Comparison of ENCODE assay signal across 26 cellular contexts in the genomic region with DNA sequence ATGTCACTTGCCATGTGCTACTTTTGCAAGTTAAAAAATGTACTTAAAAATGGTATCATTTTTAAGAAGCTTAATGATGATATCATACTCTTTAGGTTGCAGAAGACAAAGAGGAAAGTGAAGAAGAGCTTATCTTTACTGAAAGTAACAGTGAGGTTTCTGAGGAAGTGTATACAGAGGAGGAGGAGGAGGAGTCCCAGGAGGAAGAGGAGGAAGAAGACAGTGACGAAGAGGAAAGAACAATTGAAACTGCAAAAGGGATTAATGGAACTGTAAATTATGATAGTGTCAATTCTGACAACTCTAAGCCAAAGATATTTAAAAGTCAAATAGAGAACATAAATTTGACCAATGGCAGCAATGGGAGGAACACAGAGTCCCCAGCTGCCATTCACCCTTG. TPM values are rescaled to one million over a fixed set of nuclear protein-coding genes. Genes with fewer than 3 reads are reported as not detected.
DNase-seq lines count a peak whose midpoint lies in the region; ATAC-seq, FAIRE-seq and TF ChIP-seq lines count a peak whose summit lies in the region.
"Had no signal": no experiment of that assay in that cellular context is flagged by ENCODE, and none has a peak within 500 bp of the region (broad histone marks: within the 10 kb centered on the region; RNA-seq: fewer than 3 reads in every experiment).

No MANE protein-coding gene starts in this region.

- no peak overlapping the region for H2AFZ ChIP-seq in K562 (ENCODE audit: low read depth, low read length)
- H2AFZ ChIP-seq: PC-9 had no signal

- H3K27ac ChIP-seq in heart right ventricle (peak overlapping the region in 4 of 10 donors; percentile 17 to 94 (median 46)), K562 (ENCODE audit: extremely low read depth, low read depth, low read length) (no peak overlapping the region), skeletal muscle tissue (ENCODE audit: low read depth, low read length) (peak overlapping the region; percentile 57)
- H3K27ac ChIP-seq: BLaER1, PC-9 had no signal

- TF ChIP-seq EP300 in K562 (IDR thresholded peaks at IDR 0.05; ENCODE audit: low read length), result no peak

- no peaks in the 10 kb centered on the region for H3K27me3 ChIP-seq in heart right ventricle
- H3K27me3 ChIP-seq in K562 (ENCODE audit: control insufficient read depth in 2 of 2, insufficient read depth in 2 of 2, low read length in 2 of 2), result peaks cover 12 to 17% of the 10 kb centered on the region in 2 experiments; a peak in 4 of 5 replicates
- H3K27me3 ChIP-seq in skeletal muscle tissue (ENCODE audit: control insufficient read depth in 3 of 3, insufficient read depth in 3 of 3, low read length in 3 of 3), result no peaks in the 10 kb centered on the region
- H3K27me3 ChIP-seq: BLaER1 had no signal

- peak overlapping the region in 7 of 10 donors; percentile 24 to 67 (median 61) for H3K4me3 ChIP-seq in heart right ventricle
- no peak overlapping the region for H3K4me3 ChIP-seq in K562
- H3K4me3 ChIP-seq in skeletal muscle tissue (ENCODE audit: low read length in 3 of 3), result peak overlapping the region; percentile 73 to 95 (median 77)
- H3K4me3 ChIP-seq: BLaER1, GM23338, PC-9 had no signal

- TF ChIP-seq RAD21 in K562 (CRISPR knock-in tag; conservative IDR thresholded peaks at IDR 0.05 in 1 of 2, IDR thresholded peaks at IDR 0.05 in 1 of 2), result no peak

- 23 to 39% methylated on average over 1 of the region's 1 CpG for WGBS in heart right ventricle, 2 donors
- WGBS in K562 (ENCODE audit: insufficient coverage, low coverage, missing lambda C conversion rate), result 0% methylated on average over 1 of the region's 1 CpG

- H3K79me2 ChIP-seq in K562 (ENCODE audit: control insufficient read depth, insufficient read depth, low read length), result no peaks in the 10 kb centered on the region

- DNase-seq in heart right ventricle (no peak), left cardiac atrium (no peak), MV-4-11 (lab: John Stamatoyannopoulos, UW) (peak; percentile 38), K562 (ENCODE audit: extremely low read depth in 1 of 4, low spot score in 3 of 4) (no peak), DMS 273 (lab: John Stamatoyannopoulos, UW; ENCODE audit: unreplicated experiment) (no peak)
- DNase-seq: CD4-positive, CD25-positive, alpha-beta regulatory T cell; H9; KG1; MM.1S; NCI-H1105; NCI-H1930; NCI-H2107; NCI-H446; NCI-H524 treated with DMSO at 0.1 percent for 48 hours; NCI-H82; NK-92 treated with Interleukin-12 subunit alpha and Interleukin-12 subunit beta, amount 100 ng/mL, for 24 hours; PC-9; SHP77 had no signal

- no peak for FAIRE-seq in K562 (lab: Jason Lieb, UNC)
- FAIRE-seq: GM18507 had no signal

- no peak for TF ChIP-seq CTCF in heart right ventricle (IDR thresholded peaks at IDR 0.05)
- no peak for TF ChIP-seq CTCF in K562 (IDR thresholded peaks at IDR 0.05 in 2 of 3, conservative IDR thresholded peaks at IDR 0.05 in 1 of 3; ENCODE audit: insufficient read depth in 2 of 3, low read depth in 1 of 3, low read length in 3 of 3)

- H3K9me1 ChIP-seq in K562 (ENCODE audit: control insufficient read depth, insufficient read depth, low read length), result no peaks in the 10 kb centered on the region

- no peak overlapping the region for H3K4me2 ChIP-seq in K562 (ENCODE audit: insufficient read depth, low read length)
- H3K4me2 ChIP-seq: BLaER1, GM23338, PC-9 had no signal

- CTCF ChIA-PET in K562 (lab: Yijun Ruan, JAX; ENCODE audit: low intra/inter-chr PET ratio), result no interaction called here

- H3K36me3 ChIP-seq in heart right ventricle (peaks cover 0 to 43% (median 0%) of the 10 kb centered on the region in 9 donors), K562 (ENCODE audit: control insufficient read depth, insufficient read depth, low read length) (no peaks in the 10 kb centered on the region), skeletal muscle tissue (ENCODE audit: control insufficient read depth in 3 of 3, insufficient read depth in 3 of 3, low read length in 3 of 3) (peaks cover 25 to 53% (median 42%) of the 10 kb centered on the region in 3 donors)
- H3K36me3 ChIP-seq: BLaER1 had no signal

- H3K9me3 ChIP-seq in heart right ventricle (no peaks in the 10 kb centered on the region), K562 (replicated peaks; ENCODE audit: control insufficient read depth, insufficient read depth, low read depth, low read length) (no peaks in the 10 kb centered on the region), skeletal muscle tissue (ENCODE audit: control insufficient read depth in 3 of 3, low read length in 3 of 3) (no peaks in the 10 kb centered on the region)
- H3K9me3 ChIP-seq: BLaER1 had no signal

- no peak overlapping the region for H3K9ac ChIP-seq in K562 (ENCODE audit: insufficient read depth in 1 of 2, low read depth in 2 of 2, low read length in 2 of 2)
- H3K9ac ChIP-seq in skeletal muscle tissue (ENCODE audit: low read depth in 1 of 3, low read length in 3 of 3), result peak overlapping the region in 1 of 3 donors; percentile 99
- H3K9ac ChIP-seq: BLaER1 had no signal

- no peak for ATAC-seq in heart right ventricle
- no peak for ATAC-seq in left cardiac atrium
- no peak for ATAC-seq in K562
- no peak for ATAC-seq in GM21526 (IDR thresholded peaks at IDR 0.05; ENCODE audit: low FRiP score, unreplicated experiment)

- POLR2A ChIA-PET in K562 (lab: Yijun Ruan, JAX), result interaction anchor here (1.6 kb wide), 1 partner anchor 12 kb away, joined by 7 read pairs; no protein-coding TSS in a partner anchor

- TF ChIP-seq POLR2A in K562 (conservative IDR thresholded peaks at IDR 0.05), result no peak

- intact Hi-C loops in heart right ventricle (cut with DNase I) (no loop called here), left cardiac atrium (cut with DNase I) (no loop called here), K562 (cut with micrococcal nuclease) (no loop called here)

- no peaks in the 10 kb centered on the region for H4K20me1 ChIP-seq in K562 (replicated peaks; ENCODE audit: control insufficient read depth, insufficient read depth, low read length)
- H4K20me1 ChIP-seq: BLaER1 had no signal

- H3K4me1 ChIP-seq in heart right ventricle, result peaks cover 0 to 17% (median 11%) of the 10 kb centered on the region in 9 donors
- H3K4me1 ChIP-seq in K562 (replicated peaks in 1 of 2; ENCODE audit: control insufficient read depth in 2 of 2, insufficient read depth in 2 of 2, low read length in 2 of 2), result no peaks in the 10 kb centered on the region; a peak in 2 of 5 replicates
- H3K4me1 ChIP-seq in skeletal muscle tissue (ENCODE audit: control insufficient read depth in 3 of 3, insufficient read depth in 3 of 3, low read length in 3 of 3), result peaks cover 13 to 38% (median 22%) of the 10 kb centered on the region in 3 donors
- H3K4me1 ChIP-seq: BLaER1 had no signal

- in situ Hi-C loops in K562 (cut with MboI), result no loop called here

- BruUV-seq in K562 (replicated peaks; lab: Mats Ljungman, UMichigan), result no TSS peak

TF ChIP-seq in K562, 482 proteins besides CTCF, POLR2A, EP300 and RAD21 (continues in another document):
- TF ChIP-seq, protein P1, sequence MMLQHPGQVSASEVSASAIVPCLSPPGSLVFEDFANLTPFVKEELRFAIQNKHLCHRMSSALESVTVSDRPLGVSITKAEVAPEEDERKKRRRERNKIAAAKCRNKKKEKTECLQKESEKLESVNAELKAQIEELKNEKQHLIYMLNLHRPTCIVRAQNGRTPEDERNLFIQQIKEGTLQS (IDR thresholded peaks at IDR 0.05), result 0 out of 2 replicates have a peak, but pooled peaks have one; percentile 17
- TF ChIP-seq, protein P1 (CRISPR knock-in tag; conservative IDR thresholded peaks at IDR 0.05), result no peak
- peak; percentile 10 for TF ChIP-seq MEIS2 (IDR thresholded peaks at IDR 0.05; ENCODE audit: partially characterized antibody)

RNA-seq across cellular contexts. Expression of a gene that starts 6.1 kb away (rescaled TPM):
- total RNA-seq in heart right ventricle (1,000 to 10,000 TPM in 6 of 10 donors, 100 to 1,000 TPM in 4; 195 to 2,841 (median 1,290) TPM), left cardiac atrium (100 to 1,000 TPM; 220 to 376 TPM), K562 (2014; rRNA removed) (not detected in 2 replicates), K562 (2014; rRNA removed; fragmentation: Illumina TruSeq; extraction: Trizol) (not detected in 2 replicates), K562 (2015; rRNA removed; fragmentation: Illumina TruSeq; extraction: Trizol) (not detected in 2 replicates), K562 (2021) (0.13 TPM in 1 of 2 replicates, not detected in the other), skeletal muscle tissue (34.4 TPM)
- polyA plus RNA-seq in heart right ventricle (100 to 1,000 TPM; 115 to 281 TPM), K562 (2011; rRNA removed) (not detected in 2 replicates), K562 (2014; fragmentation: Illumina TruSeq; extraction: Trizol) (not detected in 2 replicates), K562 (2014; fragmentation: Nextera tagmentation; extraction: Ambion mirVana) (under 1 TPM in 1 of 2 experiments, not detected in 1; 0.04 TPM), K562 (2014; rRNA removed) (not detected in 2 replicates)
- not detected in 2 replicates for total RNA-seq in K562 (2011; cell fraction: chromatin; rRNA removed; ENCODE audit: low replicate concordance)
- total RNA-seq in K562 (2011; cell fraction: nucleolus; rRNA removed), result not detected in 2 replicates
- total RNA-seq in K562 (2011; cell fraction: nucleoplasm; rRNA removed), result not detected in 2 replicates
- not detected in 2 replicates for polyA plus RNA-seq in K562 (2011; cell fraction: cytosol; rRNA removed)
- polyA plus RNA-seq in K562 (2011; cell fraction: nucleus; rRNA removed), result not detected in 2 replicates
- polyA plus RNA-seq in K562 (2012), result 0.08 TPM in 2 replicates
- polyA minus RNA-seq in K562 (2011; rRNA and poly(A)+ RNA removed), result not detected in 2 replicates
- polyA minus RNA-seq in K562 (2011; cell fraction: cytosol; rRNA and poly(A)+ RNA removed), result not detected in 2 replicates
- polyA minus RNA-seq in K562 (2011; cell fraction: nucleus; rRNA and poly(A)+ RNA removed), result not detected in 2 replicates
- total RNA-seq: A172; CD4-positive, CD25-positive, alpha-beta regulatory T cell; GM23338; H9; PC-9; RPMI7951; SK-MEL-5 had no signal
- polyA plus RNA-seq: GM23338 had no signal

Comparison
In these comparisons a context has a peak if more than half of its experiments do, and no peak if none do; other contexts are left out.
1. RNA of a gene that starts 6.1 kb away (total RNA-seq): 195 to 2,841 TPM in heart right ventricle, 220 to 376 TPM in left cardiac atrium and 34.4 TPM in skeletal muscle tissue (single experiment); 0.13 TPM in K562; every median in the first group is over 10 times any median in the second.